1 cellular context compared by ENCODE assay signal in genomic region chr9:27385606-27386005, GRCh38.
TF ChIP-seq lines count a peak whose summit lies in the region.

No MANE protein-coding gene starts in this region.

TF ChIP-seq in H1, 55 proteins besides CTCF, POLR2A, EP300 and RAD21:
- no peak for TF ChIP-seq USF2 (IDR thresholded peaks at IDR 0.05; ENCODE audit: low read length)
TF ChIP-seq in H1: peak in this region for 0.
